ENCODE assay signal across 16 cellular contexts in genomic region chr14:57575482-57575881, GRCh38.
"Had no signal": no experiment of that assay in that cellular context is flagged by ENCODE, and none has a peak within 500 bp of the region (broad histone marks: within the 10 kb centered on the region; RNA-seq: fewer than 3 reads in every experiment).

No MANE protein-coding gene starts in this region.

- H3K9me3 Mint-ChIP-seq: activated T-helper 2 cell treated with anti-CD3 and anti-CD28 coated beads, Interferon-gamma antibody, Interleukin-2, Interleukin-4, amounts not matched to agents 10 μg/mL and 5 μg/mL and 100 μg/mL, durations not matched to agents 14 hours and 24 hours and 36 hours had no signal

- DNase-seq: activated CD4-positive, alpha-beta T cell treated with anti-CD3 and anti-CD28 coated beads, Interleukin-2, amount 50 U/mL, for 1 hour; activated naive CD4-positive, alpha-beta T cell treated with anti-CD3 and anti-CD28 coated beads, Interleukin-2, amount 50 U/mL, for 16 hours; activated T-cell treated with anti-CD3 and anti-CD28 coated beads for 4 hours; central memory CD4-positive, alpha-beta T cell; effector memory CD4-positive, alpha-beta T cell; gastrocnemius medialis; midbrain; posterior cingulate gyrus; stimulated activated CD4-positive, alpha-beta T cell treated with anti-CD3 and anti-CD28 coated beads, Interleukin-15, amount 100 ng/mL, for 24 hours; stimulated activated CD4-positive, alpha-beta T cell treated with anti-CD3 and anti-CD28 coated beads, Interleukin-4, amount 100 ng/mL, for 4 hours; stomach had no signal

- H3K9me3 ChIP-seq: gastrocnemius medialis, neutrophil, stomach, thoracic aorta had no signal

- FAIRE-seq: keratinocyte, TTC549 had no signal

- ATAC-seq: gastrocnemius medialis had no signal

- H3K27ac Mint-ChIP-seq: activated T-helper 2 cell treated with anti-CD3 and anti-CD28 coated beads, Interferon-gamma antibody, Interleukin-2, Interleukin-4, amounts not matched to agents 10 μg/mL and 5 μg/mL and 100 μg/mL, durations not matched to agents 14 hours and 24 hours and 36 hours had no signal
